In the genomic region with DNA sequence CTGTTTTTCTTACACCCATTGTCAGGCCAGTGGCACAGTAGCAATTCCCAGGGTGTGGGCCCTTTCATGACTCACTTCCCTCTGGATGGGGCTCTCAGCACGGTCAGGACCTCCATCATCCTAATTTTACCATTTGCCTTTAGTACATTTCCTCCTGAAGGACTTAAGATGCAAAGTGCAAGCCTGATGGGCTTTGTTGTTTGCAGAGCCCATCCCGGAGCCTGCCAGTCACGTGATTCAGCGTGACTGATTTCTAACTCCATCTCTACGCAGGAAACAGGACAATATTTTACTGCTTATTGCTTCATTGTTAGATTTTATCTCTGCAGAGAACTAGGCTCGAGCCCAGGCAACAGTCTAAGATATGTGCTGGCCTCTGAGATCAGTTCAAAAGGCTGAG, we compare ENCODE assay signal across 18 cellular contexts.
DNase-seq lines count a peak whose midpoint lies in the region; ATAC-seq and TF ChIP-seq lines count a peak whose summit lies in the region.
"Had no signal": no experiment of that assay in that cellular context is flagged by ENCODE, and none has a peak within 500 bp of the region (broad histone marks: within the 10 kb centered on the region; RNA-seq: fewer than 3 reads in every experiment).

No MANE protein-coding gene starts in this region.

- no peak for TF ChIP-seq RAD21 in SK-N-SH (IDR thresholded peaks at IDR 0.05; ENCODE audit: low read length)

- H3K27ac ChIP-seq in SK-N-SH (ENCODE audit: low read depth in 2 of 2, low read length in 1 of 2): peak overlapping the region in 1 of 2 experiments; percentile 11; a peak in 2 of 4 replicates
- H3K27ac ChIP-seq in sigmoid colon: peak overlapping the region; percentile 51 to 71 (median 66)
- H3K27ac ChIP-seq in OCI-LY7 (ENCODE audit: low read depth, low read length, poor library complexity, severe bottlenecking): no peak overlapping the region
- H3K27ac ChIP-seq: BLaER1 treated with 17β-estradiol and CSF1 and Interleukin-3, amounts not matched to agents 10 nM and 100 nM; dorsolateral prefrontal cortex; neural progenitor cell had no signal

- H3K4me1 ChIP-seq in SK-N-SH (ENCODE audit: control insufficient read depth in 1 of 2, insufficient read depth in 2 of 2, low read depth in 1 of 2, low read length in 1 of 2) (peaks cover 0 to 23% of the 10 kb centered on the region in 2 experiments; a peak in 2 of 4 replicates), sigmoid colon (peaks cover 0 to 74% (median 59%) of the 10 kb centered on the region in 4 donors), OCI-LY7 (ENCODE audit: insufficient read depth, low read length, poor library complexity, severe bottlenecking) (no peaks in the 10 kb centered on the region)
- H3K4me1 ChIP-seq: breast epithelium had no signal

- no peak overlapping the region for H3K9ac ChIP-seq in SK-N-SH
- H3K9ac ChIP-seq: BLaER1 treated with 17β-estradiol and CSF1 and Interleukin-3, amounts not matched to agents 10 nM and 100 nM; neural progenitor cell had no signal

- no TSS peak for BruUV-seq in OCI-LY7 (replicated peaks; lab: Mats Ljungman, UMichigan)

- H3K36me3 ChIP-seq in SK-N-SH (replicated peaks in 1 of 2; ENCODE audit: control insufficient read depth in 1 of 2, insufficient read depth in 2 of 2, low read length in 1 of 2): peaks cover 49 to 64% of the 10 kb centered on the region in 2 experiments
- peaks cover 0 to 52% (median 13%) of the 10 kb centered on the region in 4 donors for H3K36me3 ChIP-seq in sigmoid colon
- no peaks in the 10 kb centered on the region for H3K36me3 ChIP-seq in OCI-LY7 (ENCODE audit: insufficient read depth, low read length)
- H3K36me3 ChIP-seq: BLaER1 treated with 17β-estradiol and CSF1 and Interleukin-3, amounts not matched to agents 10 nM and 100 nM; breast epithelium; neural progenitor cell had no signal

- H3K79me2 ChIP-seq in SK-N-SH (ENCODE audit: insufficient read depth) (0 out of 2 replicates have a peak, but pooled peaks cover 2% of the 10 kb centered on the region), OCI-LY7 (ENCODE audit: insufficient read depth, low read depth, low read length) (no peaks in the 10 kb centered on the region)

- H3K4me3 ChIP-seq in SK-N-SH (ENCODE audit: low read depth in 2 of 2, low read length in 1 of 2) (no peak overlapping the region), sigmoid colon (no peak overlapping the region), OCI-LY7 (ENCODE audit: low read depth, low read length, poor library complexity, severe bottlenecking) (no peak overlapping the region)
- H3K4me3 ChIP-seq: BLaER1 treated with 17β-estradiol and CSF1 and Interleukin-3, amounts not matched to agents 10 nM and 100 nM; breast epithelium; dorsolateral prefrontal cortex; neural progenitor cell had no signal

- no peak for TF ChIP-seq POLR2A in sigmoid colon (IDR thresholded peaks at IDR 0.05)

- POLR2A ChIA-PET in SK-N-SH (lab: Yijun Ruan, JAX): no interaction called here
- POLR2A ChIA-PET in OCI-LY7 (lab: Charles Lee): no interaction called here

- H4K20me1 ChIP-seq in SK-N-SH (ENCODE audit: insufficient read depth): peaks cover 3% of the 10 kb centered on the region; the same call in 1 of the 2 replicates
- no peaks in the 10 kb centered on the region for H4K20me1 ChIP-seq in OCI-LY7 (ENCODE audit: insufficient read depth, low read length)
- H4K20me1 ChIP-seq: BLaER1 treated with 17β-estradiol and CSF1 and Interleukin-3, amounts not matched to agents 10 nM and 100 nM had no signal

- 9% methylated on average over 6 of the region's 6 CpGs for WGBS in SK-N-SH (ENCODE audit: low lambda C conversion rate)
- WGBS in sigmoid colon, 2 donors: 7 to 9% methylated on average over 6 of the region's 6 CpGs

- TF ChIP-seq CTCF in SK-N-SH (IDR thresholded peaks at IDR 0.05) (no peak), sigmoid colon (IDR thresholded peaks at IDR 0.05) (no peak), OCI-LY7 (conservative IDR thresholded peaks at IDR 0.05; ENCODE audit: low read length) (no peak)

- DNase-seq in EH (ENCODE audit: low read depth) (peak; percentile 87), SK-N-SH (no peak), foreskin melanocyte (peak; percentile 43), sigmoid colon (no peak), OCI-LY7 (ENCODE audit: low spot score) (no peak), SKM-1 (lab: John Stamatoyannopoulos, UW; ENCODE audit: unreplicated experiment) (no peak)
- DNase-seq: activated CD4-positive, alpha-beta T cell treated with anti-CD3 and anti-CD28 coated beads, Interleukin-2, amount 50 U/mL, for 4 hours; activated T-cell treated with anti-CD3 and anti-CD28 coated beads, Interleukin-2, amount 50 U/mL, for 24 hours; dorsolateral prefrontal cortex; KG1; NCI-H1436; SW 1271 had no signal

- H3K9me3 ChIP-seq in SK-N-SH (no peaks in the 10 kb centered on the region), sigmoid colon (no peaks in the 10 kb centered on the region), OCI-LY7 (ENCODE audit: low read length) (no peaks in the 10 kb centered on the region)
- H3K9me3 ChIP-seq: BLaER1 treated with 17β-estradiol and CSF1 and Interleukin-3, amounts not matched to agents 10 nM and 100 nM; breast epithelium had no signal

- H3F3A ChIP-seq in SK-N-SH (replicated peaks; ENCODE audit: insufficient read depth): no peaks in the 10 kb centered on the region

- TF ChIP-seq EP300 in SK-N-SH (IDR thresholded peaks at IDR 0.05; ENCODE audit: borderline replicate concordance in 1 of 2, low read depth in 1 of 2, low read length in 1 of 2): no peak
- TF ChIP-seq EP300 in sigmoid colon (IDR thresholded peaks at IDR 0.05): no peak

- H3K4me2 ChIP-seq in SK-N-SH: no peak overlapping the region
- no peak overlapping the region for H3K4me2 ChIP-seq in OCI-LY7 (ENCODE audit: low read length)
- H3K4me2 ChIP-seq: neural progenitor cell had no signal

- CTCF ChIA-PET in SK-N-SH (lab: Yijun Ruan, JAX): interaction anchor here (0.6 to 1.6 kb wide), 2 partner anchors 31 to 289 kb away, joined by 3 to 5 read pairs; no protein-coding TSS in a partner anchor
- CTCF ChIA-PET in OCI-LY7 (lab: Charles Lee; ENCODE audit: unreplicated experiment): no interaction called here

- intact Hi-C loops in sigmoid colon (cut with DNase I) (loop anchor here (10.0 kb wide), 1 partner anchor 76 kb away; no protein-coding TSS in a partner anchor), OCI-LY7 (cut with micrococcal nuclease; ENCODE audit: unreplicated experiment) (no loop called here)

- ATAC-seq in GM21825 (IDR thresholded peaks at IDR 0.05; ENCODE audit: unreplicated experiment): no peak
- no peak for ATAC-seq in HG03280 (IDR thresholded peaks at IDR 0.05; ENCODE audit: unreplicated experiment)
- ATAC-seq: activated naive CD4-positive, alpha-beta T cell treated with anti-CD3 and anti-CD28 coated beads, Interleukin-2, amount 50 U/mL, for 72 hours had no signal

- H2AFZ ChIP-seq in SK-N-SH (ENCODE audit: low read depth) (no peak overlapping the region), OCI-LY7 (ENCODE audit: low read length) (no peak overlapping the region)
- H2AFZ ChIP-seq: neural progenitor cell had no signal

- no peaks in the 10 kb centered on the region for H3K9me2 ChIP-seq in SK-N-SH
- no peaks in the 10 kb centered on the region for H3K9me2 ChIP-seq in OCI-LY7 (ENCODE audit: insufficient read depth, low read length)

- H3K27me3 ChIP-seq in SK-N-SH (ENCODE audit: insufficient read depth) (no peaks in the 10 kb centered on the region), sigmoid colon (no peaks in the 10 kb centered on the region)
- H3K27me3 ChIP-seq: BLaER1 treated with 17β-estradiol and CSF1 and Interleukin-3, amounts not matched to agents 10 nM and 100 nM; breast epithelium; dorsolateral prefrontal cortex; neural progenitor cell had no signal

TF ChIP-seq in SK-N-SH, 30 proteins besides CTCF, POLR2A, EP300 and RAD21 (continues in another document):
- TF ChIP-seq NFIC (IDR thresholded peaks at IDR 0.05; ENCODE audit: borderline replicate concordance) (no peak), TAF1 (IDR thresholded peaks at IDR 0.05; ENCODE audit: borderline replicate concordance, low read depth, low read length) (no peak), FOXJ3 (CRISPR knock-in tag; IDR thresholded peaks at IDR 0.05) (no peak), SMC3 (IDR thresholded peaks at IDR 0.05; ENCODE audit: low read depth, low read length) (no peak), FOXM1 (IDR thresholded peaks at IDR 0.05; ENCODE audit: low read depth) (no peak), TCF12 (IDR thresholded peaks at IDR 0.05) (0 out of 2 replicates have a peak, but pooled peaks have one; percentile 21), GABPA (IDR thresholded peaks at IDR 0.05; ENCODE audit: low read depth) (no peak), CHD2 (IDR thresholded peaks at IDR 0.05; ENCODE audit: low read length, partially characterized antibody) (no peak), RCOR1 (IDR thresholded peaks at IDR 0.05; ENCODE audit: low read length) (no peak), FOSL2 (IDR thresholded peaks at IDR 0.05; ENCODE audit: borderline replicate concordance, low read depth) (no peak), MEF2A (IDR thresholded peaks at IDR 0.05; ENCODE audit: borderline replicate concordance, low read depth) (no peak), SIN3A (IDR thresholded peaks at IDR 0.05; ENCODE audit: borderline replicate concordance, low read depth, low read length) (no peak), RFX5 (IDR thresholded peaks at IDR 0.05; ENCODE audit: low read length) (no peak), JUND (IDR thresholded peaks at IDR 0.05) (0 out of 2 replicates have a peak, but pooled peaks have one; percentile 5)
- TF ChIP-seq, protein P1, sequence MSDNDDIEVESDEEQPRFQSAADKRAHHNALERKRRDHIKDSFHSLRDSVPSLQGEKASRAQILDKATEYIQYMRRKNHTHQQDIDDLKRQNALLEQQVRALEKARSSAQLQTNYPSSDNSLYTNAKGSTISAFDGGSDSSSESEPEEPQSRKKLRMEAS (IDR thresholded peaks at IDR 0.05; ENCODE audit: low read depth): no peak
- TF ChIP-seq, protein P2, sequence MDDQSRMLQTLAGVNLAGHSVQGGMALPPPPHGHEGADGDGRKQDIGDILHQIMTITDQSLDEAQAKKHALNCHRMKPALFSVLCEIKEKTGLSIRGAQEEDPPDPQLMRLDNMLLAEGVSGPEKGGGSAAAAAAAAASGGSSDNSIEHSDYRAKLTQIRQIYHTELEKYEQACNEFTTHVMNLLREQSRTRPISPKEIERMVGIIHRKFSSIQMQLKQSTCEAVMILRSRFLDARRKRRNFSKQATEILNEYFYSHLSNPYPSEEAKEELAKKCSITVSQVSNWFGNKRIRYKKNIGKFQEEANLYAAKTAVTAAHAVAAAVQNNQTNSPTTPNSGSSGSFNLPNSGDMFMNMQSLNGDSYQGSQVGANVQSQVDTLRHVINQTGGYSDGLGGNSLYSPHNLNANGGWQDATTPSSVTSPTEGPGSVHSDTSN (IDR thresholded peaks at IDR 0.05): 0 out of 2 replicates have a peak, but pooled peaks have one; percentile 14

Comparison
In these comparisons a context has a peak if more than half of its experiments do, and no peak if none do; other contexts are left out.
1. DNase-seq: peak in EH (single experiment) and foreskin melanocyte (single experiment); none in SK-N-SH (single experiment), sigmoid colon (single experiment), OCI-LY7 (single experiment) and SKM-1 (single experiment).